In genomic region chr17:32610943-32611342, GRCh38 we compare ENCODE assay signal across 18 cellular contexts.
"Had no signal": no experiment of that assay in that cellular context is flagged by ENCODE, and none has a peak within 500 bp of the region (broad histone marks: within the 10 kb centered on the region; RNA-seq: fewer than 3 reads in every experiment).

No MANE protein-coding gene starts in this region.

- H3K27ac Mint-ChIP-seq: stimulated activated memory B cell treated with anti-CD40 and anti-IgM and Interleukin-4, amounts not matched to agents 10 μg/mL and 1 μg/mL and 100 μg/mL, for 72 hours; stimulated activated naive CD8-positive, alpha-beta T cell treated with anti-CD3 and anti-CD28 coated beads, Interleukin-15, Interleukin-2, amounts not matched to agents 100 ng/mL and 50 ng/mL, for 24 hours had no signal

- DNase-seq: colonic mucosa; dermis blood vessel endothelial cell; heart left ventricle; hippocampal formation; kidney glomerular epithelial cell; mammary epithelial cell; mucosa of descending colon; naive thymus-derived CD8-positive, alpha-beta T cell; spleen; stimulated activated CD4-positive, alpha-beta T cell treated with anti-CD3 and anti-CD28 coated beads, Interleukin-15, amount 100 ng/mL, for 24 hours; stimulated activated CD4-positive, alpha-beta T cell treated with anti-CD3 and anti-CD28 coated beads, Interleukin-1b, Interleukin-23, amount 100 ng/mL, for 48 hours; stimulated activated CD4-positive, alpha-beta T cell treated with anti-CD3 and anti-CD28 coated beads, Interleukin-4, amount 100 ng/mL, for 24 hours; transverse colon had no signal

- H3K36me3 Mint-ChIP-seq: naive thymus-derived CD8-positive, alpha-beta T cell; stimulated activated memory B cell treated with anti-CD40 and anti-IgM and Interleukin-4, amounts not matched to agents 10 μg/mL and 1 μg/mL and 100 μg/mL, for 72 hours had no signal

- H3K4me1 ChIP-seq: colonic mucosa, heart left ventricle, transverse colon had no signal

- H3K4me3 Mint-ChIP-seq: naive thymus-derived CD8-positive, alpha-beta T cell; stimulated activated memory B cell treated with anti-CD40 and anti-IgM and Interleukin-4, amounts not matched to agents 10 μg/mL and 1 μg/mL and 100 μg/mL, for 72 hours; stimulated activated naive CD8-positive, alpha-beta T cell treated with anti-CD3 and anti-CD28 coated beads, Interleukin-15, Interleukin-2, amounts not matched to agents 100 ng/mL and 50 ng/mL, for 24 hours had no signal

- H3K27ac ChIP-seq: colonic mucosa, heart left ventricle, neutrophil, spleen, thoracic aorta, transverse colon had no signal

- H3K36me3 ChIP-seq: colonic mucosa, heart left ventricle, neutrophil, spleen, thoracic aorta, transverse colon had no signal

- H3K27me3 ChIP-seq: colonic mucosa, heart left ventricle, spleen, transverse colon had no signal

- ATAC-seq: heart left ventricle; mucosa of descending colon; naive thymus-derived CD8-positive, alpha-beta T cell; sciatic nerve; stimulated activated memory B cell treated with anti-CD40 and anti-IgM and Interleukin-4, amounts not matched to agents 10 μg/mL and 1 μg/mL and 100 μg/mL, for 72 hours had no signal

- H3K27me3 Mint-ChIP-seq: stimulated activated memory B cell treated with anti-CD40 and anti-IgM and Interleukin-4, amounts not matched to agents 10 μg/mL and 1 μg/mL and 100 μg/mL, for 72 hours; stimulated activated naive CD8-positive, alpha-beta T cell treated with anti-CD3 and anti-CD28 coated beads, Interleukin-15, Interleukin-2, amounts not matched to agents 100 ng/mL and 50 ng/mL, for 24 hours had no signal

- H3K4me3 ChIP-seq: colonic mucosa, heart left ventricle, mucosa of descending colon, spleen, thoracic aorta, transverse colon had no signal

- H3K9me3 Mint-ChIP-seq: naive thymus-derived CD8-positive, alpha-beta T cell; stimulated activated memory B cell treated with anti-CD40 and anti-IgM and Interleukin-4, amounts not matched to agents 10 μg/mL and 1 μg/mL and 100 μg/mL, for 72 hours; stimulated activated naive CD8-positive, alpha-beta T cell treated with anti-CD3 and anti-CD28 coated beads, Interleukin-15, Interleukin-2, amounts not matched to agents 100 ng/mL and 50 ng/mL, for 24 hours had no signal
